Comparison of ENCODE assay signal across 19 cellular contexts in genomic region chr9:36415822-36416515, GRCh38. TPM values are rescaled to one million over a fixed set of nuclear protein-coding genes. Genes with fewer than 3 reads are reported as not detected.
A peak's percentile ranks its signal among the peaks of the same experiment; 100 is the strongest.
DNase-seq lines count a peak whose midpoint lies in the region; ATAC-seq and TF ChIP-seq lines count a peak whose summit lies in the region.
"Had no signal": no experiment of that assay in that cellular context is flagged by ENCODE, and none has a peak within 500 bp of the region (broad histone marks: within the 10 kb centered on the region; RNA-seq: fewer than 3 reads in every experiment).

No MANE protein-coding gene starts in this region.

- no peak overlapping the region for H3K4me3 Mint-ChIP-seq in activated CD4-positive, alpha-beta T cell treated with anti-CD3 and anti-CD28 coated beads, Interleukin-2, amount 10 ng/mL, durations not matched to agents 7 days and 5 days
- no peak overlapping the region for H3K4me3 Mint-ChIP-seq in stimulated activated effector memory CD8-positive, alpha-beta T cell treated with anti-CD3 and anti-CD28 coated beads, Interleukin-12 subunit alpha, Interleukin-12 subunit beta, amount 100 ng/mL, for 72 hours
- H3K4me3 Mint-ChIP-seq: mesothelial cell of epicardium had no signal

- DNase-seq in activated CD4-positive, alpha-beta T cell treated with anti-CD3 and anti-CD28 coated beads, Interleukin-2, amount 10 ng/mL, durations not matched to agents 7 days and 5 days, result no peak
- DNase-seq in activated CD4-positive, alpha-beta T cell treated with anti-CD3 and anti-CD28 coated beads, Interleukin-2, amount 50 U/mL, for 1 hour, result no peak
- DNase-seq in NCI-H69 (lab: John Stamatoyannopoulos, UW), result peak; percentile 43
- DNase-seq in foreskin keratinocyte, result no peak
- DNase-seq in stimulated activated effector memory CD8-positive, alpha-beta T cell treated with anti-CD3 and anti-CD28 coated beads, Interleukin-12 subunit alpha, Interleukin-12 subunit beta, amount 100 ng/mL, for 72 hours (ENCODE audit: low spot score in 2 of 2), result no peak
- DNase-seq in central memory CD4-positive, alpha-beta T cell, result no peak
- DNase-seq: activated CD4-positive, alpha-beta T cell treated with anti-CD3 and anti-CD28 coated beads for 1 hour; effector CD4-positive, alpha-beta T cell; glutamatergic neuron; NCI-H1092; NCI-H2081; NCI-H524 treated with DMSO at 0.1 percent for 48 hours; T-helper 9 cell had no signal

- H3K9me3 Mint-ChIP-seq in activated CD4-positive, alpha-beta T cell treated with anti-CD3 and anti-CD28 coated beads, Interleukin-2, amount 10 ng/mL, durations not matched to agents 7 days and 5 days, result no peaks in the 10 kb centered on the region
- H3K9me3 Mint-ChIP-seq in stimulated activated effector memory CD8-positive, alpha-beta T cell treated with anti-CD3 and anti-CD28 coated beads, Interleukin-12 subunit alpha, Interleukin-12 subunit beta, amount 100 ng/mL, for 72 hours, result no peaks in the 10 kb centered on the region

- no peaks in the 10 kb centered on the region for H3K27me3 Mint-ChIP-seq in activated CD4-positive, alpha-beta T cell treated with anti-CD3 and anti-CD28 coated beads, Interleukin-2, amount 10 ng/mL, durations not matched to agents 7 days and 5 days

- TF ChIP-seq CTCF in foreskin keratinocyte (conservative IDR thresholded peaks at IDR 0.05), result peak; percentile 8

- no peaks in the 10 kb centered on the region for H3K4me1 ChIP-seq in foreskin keratinocyte

- ATAC-seq in foreskin keratinocyte (no peak), HG02759 (IDR thresholded peaks at IDR 0.05; ENCODE audit: unreplicated experiment) (no peak), GM18498 (IDR thresholded peaks at IDR 0.05; ENCODE audit: unreplicated experiment) (no peak)
- ATAC-seq in stimulated activated effector memory CD8-positive, alpha-beta T cell treated with anti-CD3 and anti-CD28 coated beads, Interleukin-12 subunit alpha, Interleukin-12 subunit beta, amount 100 ng/mL, for 72 hours, result no peak
- ATAC-seq: K562 had no signal

- H3K4me1 Mint-ChIP-seq in activated CD4-positive, alpha-beta T cell treated with anti-CD3 and anti-CD28 coated beads, Interleukin-2, amount 10 ng/mL, durations not matched to agents 7 days and 5 days, result peaks cover 10% of the 10 kb centered on the region
- H3K4me1 Mint-ChIP-seq in stimulated activated effector memory CD8-positive, alpha-beta T cell treated with anti-CD3 and anti-CD28 coated beads, Interleukin-12 subunit alpha, Interleukin-12 subunit beta, amount 100 ng/mL, for 72 hours, result peaks cover 7% of the 10 kb centered on the region

- POLR2A ChIA-PET in activated CD4-positive, alpha-beta T cell treated with anti-CD3 and anti-CD28 coated beads, Interleukin-2, amount 10 ng/mL, durations not matched to agents 7 days and 5 days (lab: Charles Lee), result no interaction called here

- peaks cover 10% of the 10 kb centered on the region for H3K36me3 Mint-ChIP-seq in activated CD4-positive, alpha-beta T cell treated with anti-CD3 and anti-CD28 coated beads, Interleukin-2, amount 10 ng/mL, durations not matched to agents 7 days and 5 days (ENCODE audit: low read depth)
- H3K36me3 Mint-ChIP-seq in stimulated activated effector memory CD8-positive, alpha-beta T cell treated with anti-CD3 and anti-CD28 coated beads, Interleukin-12 subunit alpha, Interleukin-12 subunit beta, amount 100 ng/mL, for 72 hours, result peaks cover 32% of the 10 kb centered on the region

- H3K27me3 ChIP-seq in foreskin keratinocyte, result no peaks in the 10 kb centered on the region
- H3K27me3 ChIP-seq: neutrophil, SJSA1 had no signal

- H3K27ac ChIP-seq in foreskin keratinocyte, result no peak overlapping the region
- H3K27ac ChIP-seq: neutrophil, SJSA1 had no signal

- CTCF ChIA-PET in activated CD4-positive, alpha-beta T cell treated with anti-CD3 and anti-CD28 coated beads, Interleukin-2, amount 10 ng/mL, durations not matched to agents 7 days and 5 days (lab: Charles Lee), result interaction anchor here (1.2 to 3.1 kb wide), 2 partner anchors 9 to 31 kb away, joined by 3 to 13 read pairs; no protein-coding TSS in a partner anchor

- peak overlapping the region; percentile 62 for H3K27ac Mint-ChIP-seq in activated CD4-positive, alpha-beta T cell treated with anti-CD3 and anti-CD28 coated beads, Interleukin-2, amount 10 ng/mL, durations not matched to agents 7 days and 5 days
- H3K27ac Mint-ChIP-seq in stimulated activated effector memory CD8-positive, alpha-beta T cell treated with anti-CD3 and anti-CD28 coated beads, Interleukin-12 subunit alpha, Interleukin-12 subunit beta, amount 100 ng/mL, for 72 hours, result peak overlapping the region; percentile 70
- H3K27ac Mint-ChIP-seq: mesothelial cell of epicardium had no signal

RNA-seq across cellular contexts. Expression of gene RNF38, which starts 15.9 kb away (rescaled TPM):
- 10 to 100 TPM; 37.6 to 45.1 TPM for total RNA-seq in activated CD4-positive, alpha-beta T cell treated with anti-CD3 and anti-CD28 coated beads, Interleukin-2, amount 10 ng/mL, durations not matched to agents 7 days and 5 days
- 8.7 and 11.0 TPM in 2 replicates for total RNA-seq in foreskin keratinocyte
- polyA plus RNA-seq in foreskin keratinocyte, result 2.6 and 2.8 TPM in 2 replicates
